Comparison of ENCODE assay signal across 18 cellular contexts in the genomic region with DNA sequence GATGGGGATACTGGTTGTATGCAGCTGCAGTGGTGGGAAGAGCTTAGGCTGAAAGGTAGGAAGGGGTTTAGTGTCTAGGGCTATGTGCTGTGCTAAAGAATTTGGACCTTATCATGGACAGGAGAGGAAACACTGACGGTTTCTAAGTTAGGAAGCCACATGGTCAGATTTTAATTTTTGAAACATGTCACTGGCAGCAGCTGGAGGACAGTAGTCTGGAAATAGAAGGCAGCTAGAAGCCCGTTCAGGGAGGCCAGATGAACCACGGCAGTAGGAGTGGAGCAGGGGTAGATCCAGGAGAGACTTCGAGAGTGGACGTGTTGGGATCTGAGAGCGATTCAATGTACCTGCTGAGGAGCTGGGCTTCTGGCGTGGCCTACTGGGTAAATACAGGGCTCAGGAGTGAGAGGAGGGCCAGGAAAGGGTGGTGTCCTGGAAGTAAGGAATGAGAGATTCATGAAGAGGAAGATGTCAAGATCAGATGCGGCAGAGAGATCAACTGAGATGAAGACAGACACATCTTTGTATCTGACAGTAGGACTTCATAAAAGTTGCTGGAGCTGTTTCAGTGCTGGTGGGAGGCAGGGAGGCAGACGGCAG.
DNase-seq lines count a peak whose midpoint lies in the region; ATAC-seq, FAIRE-seq and TF ChIP-seq lines count a peak whose summit lies in the region.
"Had no signal": no experiment of that assay in that cellular context is flagged by ENCODE, and none has a peak within 500 bp of the region (broad histone marks: within the 10 kb centered on the region; RNA-seq: fewer than 3 reads in every experiment).

No MANE protein-coding gene starts in this region.

- intact Hi-C loops in Right ventricle myocardium superior (cut with DNase I): loop anchor here (10.0 kb wide), 1 partner anchor 49 kb away; no protein-coding TSS in a partner anchor

- no peaks in the 10 kb centered on the region for H3K27me3 ChIP-seq in CD8-positive, alpha-beta memory T cell (ENCODE audit: insufficient read depth, low read length, poor library complexity, severe bottlenecking)

- H3K4me3 ChIP-seq in CD8-positive, alpha-beta memory T cell (ENCODE audit: low read length): peak overlapping the region; percentile 14

- H3K36me3 ChIP-seq in CD8-positive, alpha-beta memory T cell (ENCODE audit: insufficient read depth, low read length): no peaks in the 10 kb centered on the region

- no peak for DNase-seq in CD8-positive, alpha-beta memory T cell
- DNase-seq in Right ventricle myocardium superior (no peak), myocyte (ENCODE audit: low read depth) (peak; percentile 61), RCC 7860 (ENCODE audit: low spot score) (no peak), GM12891 (ENCODE audit: insufficient read length, low spot score) (no peak), NCI-H446 (lab: John Stamatoyannopoulos, UW) (no peak)
- no peak for DNase-seq in stimulated activated naive B cell treated with anti-CD40 and anti-IgM and Interleukin-4, amounts not matched to agents 10 μg/mL and 1 μg/mL and 100 μg/mL, for 72 hours
- DNase-seq: ACHN, DMS53, H9, NCI-H1092 treated with DMSO at 0.1 percent for 48 hours, NCI-H146, NCI-H2029 treated with DMSO at 0.1 percent for 48 hours, NCI-H2171, NCI-H446 treated with DMSO at 0.1 percent for 48 hours, SHP77 treated with DMSO at 0.1 percent for 48 hours, SK-N-SH had no signal

- POLR2A ChIA-PET in CD8-positive, alpha-beta memory T cell (lab: Charles Lee): interaction anchor here (0.9 to 2.3 kb wide), 7 partner anchors 9 to 53 kb away, joined by 3 to 9 read pairs (median 4); no protein-coding TSS in a partner anchor

- peaks cover 0 to 12% (median 2%) of the 10 kb centered on the region in 3 donors for H3K36me3 Mint-ChIP-seq in CD8-positive, alpha-beta memory T cell
- H3K36me3 Mint-ChIP-seq in stimulated activated naive B cell treated with anti-CD40 and anti-IgM and Interleukin-4, amounts not matched to agents 10 μg/mL and 1 μg/mL and 100 μg/mL, for 72 hours: no peaks in the 10 kb centered on the region

- no peaks in the 10 kb centered on the region for H3K4me1 Mint-ChIP-seq in CD8-positive, alpha-beta memory T cell
- H3K4me1 Mint-ChIP-seq in stimulated activated naive B cell treated with anti-CD40 and anti-IgM and Interleukin-4, amounts not matched to agents 10 μg/mL and 1 μg/mL and 100 μg/mL, for 72 hours: peaks cover 0 to 10% of the 10 kb centered on the region in 2 donors

- TF ChIP-seq POLR2A in GM12891 (IDR thresholded peaks at IDR 0.05; ENCODE audit: low read depth, low read length): no peak

- H3K9me3 Mint-ChIP-seq in CD8-positive, alpha-beta memory T cell: no peaks in the 10 kb centered on the region
- no peaks in the 10 kb centered on the region for H3K9me3 Mint-ChIP-seq in stimulated activated naive B cell treated with anti-CD40 and anti-IgM and Interleukin-4, amounts not matched to agents 10 μg/mL and 1 μg/mL and 100 μg/mL, for 72 hours
- H3K9me3 Mint-ChIP-seq: CD14-positive monocyte, H9 had no signal

- H3K27ac ChIP-seq in CD8-positive, alpha-beta memory T cell (ENCODE audit: low read depth, low read length): no peak overlapping the region

- no peaks in the 10 kb centered on the region for H3K27me3 Mint-ChIP-seq in CD8-positive, alpha-beta memory T cell
- peaks cover 0 to 6% of the 10 kb centered on the region in 2 donors for H3K27me3 Mint-ChIP-seq in stimulated activated naive B cell treated with anti-CD40 and anti-IgM and Interleukin-4, amounts not matched to agents 10 μg/mL and 1 μg/mL and 100 μg/mL, for 72 hours

- CTCF ChIA-PET in CD8-positive, alpha-beta memory T cell (lab: Charles Lee): interaction anchor here (0.8 to 2.1 kb wide), 8 partner anchors 9 to 75 kb away, joined by 3 to 9 read pairs (median 5); no protein-coding TSS in a partner anchor

- peak; percentile 62 for ATAC-seq in Right ventricle myocardium superior (ENCODE audit: poor library complexity)
- no peak for ATAC-seq in stimulated activated naive B cell treated with anti-CD40 and anti-IgM and Interleukin-4, amounts not matched to agents 10 μg/mL and 1 μg/mL and 100 μg/mL, for 72 hours (replicated peaks)

- H3K4me1 ChIP-seq in CD8-positive, alpha-beta memory T cell (ENCODE audit: insufficient read depth, low read length): peaks cover 99% of the 10 kb centered on the region

- H3K9me3 ChIP-seq in CD8-positive, alpha-beta memory T cell (ENCODE audit: low read length): no peaks in the 10 kb centered on the region
- H3K9me3 ChIP-seq: SK-N-SH had no signal

- no peak overlapping the region for H3K4me3 Mint-ChIP-seq in CD8-positive, alpha-beta memory T cell
- no peak overlapping the region for H3K4me3 Mint-ChIP-seq in stimulated activated naive B cell treated with anti-CD40 and anti-IgM and Interleukin-4, amounts not matched to agents 10 μg/mL and 1 μg/mL and 100 μg/mL, for 72 hours
- H3K4me3 Mint-ChIP-seq: CD14-positive monocyte, H9 had no signal

- FAIRE-seq in RCC 7860 (lab: Jason Lieb, UNC) (no peak), GM12891 (lab: Jason Lieb, UNC) (no peak)

- no peak overlapping the region for H3K27ac Mint-ChIP-seq in CD8-positive, alpha-beta memory T cell
- no peak overlapping the region for H3K27ac Mint-ChIP-seq in stimulated activated naive B cell treated with anti-CD40 and anti-IgM and Interleukin-4, amounts not matched to agents 10 μg/mL and 1 μg/mL and 100 μg/mL, for 72 hours
- H3K27ac Mint-ChIP-seq: CD14-positive monocyte, H9 had no signal

TF ChIP-seq in GM12891, 5 proteins besides CTCF, POLR2A, EP300 and RAD21:
- no peak for TF ChIP-seq POLR2AphosphoS5 (IDR thresholded peaks at IDR 0.05; ENCODE audit: low read depth, low read length)
